Comparison of ENCODE assay signal across 8 cellular contexts in genomic region chr10:13708256-13708990, GRCh38.
DNase-seq lines count a peak whose midpoint lies in the region; ATAC-seq, FAIRE-seq and TF ChIP-seq lines count a peak whose summit lies in the region.

No MANE protein-coding gene starts in this region.

- no peak for ATAC-seq in GM12878
- no peak for ATAC-seq in lung (ENCODE audit: insufficient read depth, low FRiP score)
- ATAC-seq in activated CD4-positive, CD25-positive, alpha-beta regulatory T cell treated with anti-CD3 and anti-CD28 coated beads, Interleukin-2, amount 50 U/mL, for 24 hours: no peak

- SMC1A ChIA-PET in GM12878 (lab: Charles Lee; ENCODE audit: uncharacterized antibody, unreplicated experiment): interaction anchor here (0.7 to 6.5 kb wide), 10 partner anchors 11 to 67 kb away, joined by 3 to 81 read pairs (median 11); no protein-coding TSS in a partner anchor

- H3K4me2 ChIP-seq in GM12878 (ENCODE audit: control insufficient read depth, insufficient read depth): peak overlapping the region; percentile 90

- peak overlapping the region; percentile 92 for H3K27ac ChIP-seq in GM12878 (ENCODE audit: control insufficient read depth, insufficient read depth)
- H3K27ac ChIP-seq in lung (ENCODE audit: low read depth in 1 of 2, low read length in 1 of 2): peak overlapping the region; percentile 1 to 79

- no peak overlapping the region for H2AFZ ChIP-seq in GM12878 (ENCODE audit: control insufficient read depth, low read depth, low read length)

- H3K4me1 ChIP-seq in GM12878 (ENCODE audit: control insufficient read depth, insufficient read depth, low read length): peaks cover 35% of the 10 kb centered on the region
- H3K4me1 ChIP-seq in lung (ENCODE audit: control insufficient read depth in 2 of 2, insufficient read depth in 2 of 2, low read length in 2 of 2): peaks cover 10 to 17% of the 10 kb centered on the region in 2 donors

- CTCF ChIA-PET in MCF 10A (lab: Yijun Ruan, JAX) (interaction anchor here (1.1 to 1.2 kb wide), 2 partner anchors 10 to 11 kb away, joined by 3 to 5 read pairs; no protein-coding TSS in a partner anchor), GM12878 (lab: Yijun Ruan, JAX) (interaction anchor here (0.7 to 1.1 kb wide), 6 partner anchors 33 to 68 kb away, joined by 3 read pairs; no protein-coding TSS in a partner anchor)

- H3K27me3 ChIP-seq in GM12878 (replicated peaks in 1 of 2; ENCODE audit: control insufficient read depth in 2 of 2, insufficient read depth in 2 of 2, low read length in 1 of 2) (no peaks in the 10 kb centered on the region), lung (ENCODE audit: control insufficient read depth, insufficient read depth) (no peaks in the 10 kb centered on the region)

- no peak for TF ChIP-seq POLR2A in GM12878 (IDR thresholded peaks at IDR 0.05; ENCODE audit: low read depth, low read length)

- H3K9me3 ChIP-seq in GM12878 (replicated peaks; ENCODE audit: control insufficient read depth, insufficient read depth, low read length) (no peaks in the 10 kb centered on the region), lung (ENCODE audit: control insufficient read depth in 2 of 2, insufficient read depth in 1 of 2, low read length in 1 of 2) (no peaks in the 10 kb centered on the region)

- BruUV-seq in MCF 10A (replicated peaks; lab: Mats Ljungman, UMichigan) (no TSS peak), GM12878 (replicated peaks; lab: Mats Ljungman, UMichigan) (no TSS peak)

- no peak for TF ChIP-seq CTCF in MCF 10A (IDR thresholded peaks at IDR 0.05; ENCODE audit: unreplicated experiment)
- TF ChIP-seq CTCF in GM12878 (IDR thresholded peaks at IDR 0.05 in 2 of 3, conservative IDR thresholded peaks at IDR 0.05 in 1 of 3; ENCODE audit: control insufficient read depth in 2 of 3, extremely low read depth in 1 of 3, insufficient read depth in 1 of 3, low read depth in 3 of 3, low read length in 3 of 3): no peak
- TF ChIP-seq CTCF in lung (IDR thresholded peaks at IDR 0.05; ENCODE audit: control extremely low read depth, extremely low read depth): no peak
- no peak for TF ChIP-seq CTCF in type B pancreatic cell (conservative IDR thresholded peaks at IDR 0.05)

- 86% methylated on average over 8 of the region's 8 CpGs for WGBS in GM12878 (ENCODE audit: insufficient coverage, insufficient replicate concordance, low lambda C conversion rate, missing lambda C conversion rate)
- WGBS in lung, 2 donors: 68 to 78% methylated on average over 8 of the region's 8 CpGs

- in situ Hi-C loops in T47D (cut with HindIII; ENCODE audit: low pct_unique_long_range_greater_than_20kb, low sequenced_read_pairs): no loop called here
- in situ Hi-C loops in GM12878 (cut with MboI): no loop called here

- no peaks in the 10 kb centered on the region for H4K20me1 ChIP-seq in GM12878 (ENCODE audit: control insufficient read depth, insufficient read depth)

- H3K9ac ChIP-seq in GM12878 (ENCODE audit: control insufficient read depth, insufficient read depth, low read length): peak overlapping the region; percentile 91

- intact Hi-C loops in MCF 10A (cut with micrococcal nuclease): no loop called here
- intact Hi-C loops in GM12878 (cut with micrococcal nuclease; ENCODE audit: unreplicated experiment): loop anchor here (5.0 kb wide), 2 partner anchors 34 to 69 kb away; no protein-coding TSS in a partner anchor

- peak; percentile 71 to 99 for DNase-seq in T47D (ENCODE audit: low read depth in 1 of 2, low spot score in 1 of 2)
- no peak for DNase-seq in MCF 10A (ENCODE audit: unreplicated experiment)
- DNase-seq in GM12878 (ENCODE audit: low read depth, low spot score): no peak
- no peak for DNase-seq in lung (ENCODE audit: low spot score)
- DNase-seq in type B pancreatic cell (ENCODE audit: extremely low spot score, unreplicated experiment): no peak
- DNase-seq in NCI-H128 (lab: John Stamatoyannopoulos, UW; ENCODE audit: unreplicated experiment): no peak
- no peak for DNase-seq in DMS79 (lab: John Stamatoyannopoulos, UW)

- no peaks in the 10 kb centered on the region for H3K27me3 Mint-ChIP-seq in MCF 10A (ENCODE audit: insufficient read depth, unreplicated experiment)
- H3K27me3 Mint-ChIP-seq in type B pancreatic cell: no peaks in the 10 kb centered on the region

- no peak for FAIRE-seq in GM12878 (lab: Jason Lieb, UNC)

- peaks cover 0 to 2% of the 10 kb centered on the region in 2 experiments; a peak in 2 of 4 replicates for H3K36me3 ChIP-seq in GM12878 (ENCODE audit: control insufficient read depth in 2 of 2, insufficient read depth in 2 of 2, low read length in 1 of 2)
- H3K36me3 ChIP-seq in lung (ENCODE audit: control insufficient read depth in 2 of 2, insufficient read depth in 2 of 2, low read length in 2 of 2): no peaks in the 10 kb centered on the region

- no peak overlapping the region for H3K27ac Mint-ChIP-seq in MCF 10A (ENCODE audit: low read depth, unreplicated experiment)
- peak overlapping the region; percentile 92 for H3K27ac Mint-ChIP-seq in type B pancreatic cell

- no peaks in the 10 kb centered on the region for H3K36me3 Mint-ChIP-seq in MCF 10A (ENCODE audit: insufficient read depth, unreplicated experiment)
- peaks cover 20% of the 10 kb centered on the region for H3K36me3 Mint-ChIP-seq in type B pancreatic cell

- POLR2A ChIA-PET in MCF 10A (lab: Yijun Ruan, JAX) (no interaction called here), GM12878 (lab: Charles Lee) (interaction anchor here (0.7 to 4.1 kb wide), 7 partner anchors 9 to 58 kb away, joined by 3 to 31 read pairs (median 18); no protein-coding TSS in a partner anchor)

- H3K4me3 Mint-ChIP-seq in MCF 10A (ENCODE audit: unreplicated experiment) (no peak overlapping the region), type B pancreatic cell (peak overlapping the region; percentile 97)

- H3K4me1 Mint-ChIP-seq in MCF 10A (ENCODE audit: insufficient read depth, unreplicated experiment): peaks cover 12% of the 10 kb centered on the region
- peaks cover 94% of the 10 kb centered on the region for H3K4me1 Mint-ChIP-seq in type B pancreatic cell (ENCODE audit: unreplicated experiment)

- RAD21 ChIA-PET in GM12878 (lab: Charles Lee; ENCODE audit: unreplicated experiment): interaction anchor here (0.7 to 7.5 kb wide), 9 partner anchors 11 to 300 kb away, joined by 3 to 146 read pairs (median 3); no protein-coding TSS in a partner anchor

- no peak for TF ChIP-seq RAD21 in GM12878 (IDR thresholded peaks at IDR 0.05; ENCODE audit: insufficient read depth, low read depth, low read length)

- TF ChIP-seq EP300 in GM12878 (IDR thresholded peaks at IDR 0.05; ENCODE audit: borderline replicate concordance in 1 of 2, control insufficient read depth in 1 of 2, low read depth in 2 of 2, low read length in 2 of 2): no peak

- H3K4me3 ChIP-seq in GM12878: peak overlapping the region; percentile 86
- H3K4me3 ChIP-seq in lung: no peak overlapping the region

- no peaks in the 10 kb centered on the region for H3K9me3 Mint-ChIP-seq in MCF 10A (ENCODE audit: unreplicated experiment)
- H3K9me3 Mint-ChIP-seq in type B pancreatic cell: no peaks in the 10 kb centered on the region

- peaks cover 60% of the 10 kb centered on the region for H3K79me2 ChIP-seq in GM12878 (ENCODE audit: control insufficient read depth, insufficient read depth, low read length)

TF ChIP-seq in GM12878, 131 proteins besides CTCF, POLR2A, EP300 and RAD21:
- TF ChIP-seq MLLT1 (IDR thresholded peaks at IDR 0.05) (peak; percentile 70; the same call in 1 of the 2 replicates), YBX1 (IDR thresholded peaks at IDR 0.05) (no peak), RUNX3 (IDR thresholded peaks at IDR 0.05; ENCODE audit: low read length) (peak; percentile 12; the same call in 1 of the 2 replicates), RB1 (IDR thresholded peaks at IDR 0.05; ENCODE audit: borderline replicate concordance) (no peak), ZBTB33 (IDR thresholded peaks at IDR 0.05) (0 out of 2 replicates have a peak, but pooled peaks have one; percentile 10)

Comparison
In these comparisons a context has a peak if more than half of its experiments do, and no peak if none do; other contexts are left out.
1. DNase-seq: peak in T47D (2 of 2); none in MCF 10A (single experiment), GM12878 (single experiment), lung (single experiment), type B pancreatic cell (single experiment), NCI-H128 (single experiment) and DMS79 (single experiment).